Comparison of ENCODE assay signal across 8 cellular contexts in the genomic region with DNA sequence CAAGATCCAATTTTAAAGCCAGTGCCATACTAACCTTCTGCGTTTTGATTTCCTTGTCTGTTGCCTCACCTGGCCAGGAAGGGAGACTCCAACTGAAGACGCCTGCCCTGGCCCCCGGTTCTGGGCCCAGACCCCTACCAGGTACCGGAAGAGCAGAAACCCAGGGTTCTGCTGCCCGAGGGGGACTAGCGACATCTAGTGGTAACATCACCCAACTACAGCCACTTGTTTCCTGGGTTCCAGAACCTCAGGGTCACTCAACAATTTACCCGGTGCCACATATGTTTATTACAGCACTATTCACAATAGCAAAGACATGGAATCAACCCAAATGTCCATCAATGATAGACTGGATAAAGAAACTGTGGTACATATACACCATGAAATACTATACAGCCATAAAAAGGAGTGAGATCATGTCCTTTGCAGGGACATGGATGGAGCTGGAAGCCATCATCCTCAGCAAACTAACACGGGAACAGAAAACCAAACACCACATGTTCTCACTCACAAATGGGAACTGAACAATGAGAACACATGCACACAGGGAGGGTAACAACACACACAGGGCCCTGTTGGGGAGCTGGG.
A peak's percentile ranks its signal among the peaks of the same experiment; 100 is the strongest.
DNase-seq lines count a peak whose midpoint lies in the region; FAIRE-seq and TF ChIP-seq lines count a peak whose summit lies in the region.
"Not testable (repeated sequence)": the region's sequence is repeated elsewhere in the genome, so short reads cannot be mapped to it uniquely, and the experiment has no call there.

No MANE protein-coding gene starts in this region.

- TF ChIP-seq CTCF in OCI-LY1 (IDR thresholded peaks at IDR 0.05; ENCODE audit: low read length) (peak; percentile 79), H1 (IDR thresholded peaks at IDR 0.05; ENCODE audit: control extremely low read depth in 1 of 3, insufficient read depth in 1 of 3, low read depth in 1 of 3, low read length in 3 of 3) (peak; percentile 68 to 91 (median 77)), keratinocyte (optimal IDR thresholded peaks at IDR 0.05 in 1 of 3, IDR thresholded peaks at IDR 0.05 in 1 of 3, conservative IDR thresholded peaks at IDR 0.05 in 1 of 3; ENCODE audit: extremely low read depth in 1 of 3, insufficient read depth in 2 of 3, low read length in 3 of 3) (peak; percentile 64 to 80 (median 77)), retinal pigment epithelial cell (conservative IDR thresholded peaks at IDR 0.05; ENCODE audit: low read depth, low read length) (peak; percentile 37)

- not testable (repeated sequence) for H3K4me2 ChIP-seq in OCI-LY1 (ENCODE audit: low read length); H1 (ENCODE audit: insufficient read depth in 1 of 2, low read depth in 2 of 2, low read length in 2 of 2); keratinocyte (ENCODE audit: control insufficient read depth, extremely low read depth, insufficient read depth, low read depth, low read length)

- not testable (repeated sequence) for H3K27ac ChIP-seq in OCI-LY1 (ENCODE audit: low read depth, low read length, poor library complexity, severe bottlenecking); H1 (ENCODE audit: low read depth, low read length); keratinocyte (ENCODE audit: control insufficient read depth, insufficient read depth, low read length)

- not testable (repeated sequence) for H3K14ac ChIP-seq in H1 (ENCODE audit: insufficient read length)

- 37% methylated on average over 7 of the region's 8 CpGs; no CpG with 5 or more reads in 1 of the 2 experiments for WGBS in H1 (ENCODE audit: extremely low coverage in 1 of 2, insufficient coverage in 1 of 2, insufficient read length in 1 of 2, insufficient replicate concordance in 2 of 2, low coverage in 1 of 2, low lambda C conversion rate in 2 of 2, missing lambda C conversion rate in 1 of 2), 2 experiments

- not testable (repeated sequence) for H3K4me1 Mint-ChIP-seq in activated CD4-positive, alpha-beta memory T cell treated with anti-CD3 and anti-CD28 coated beads, Interleukin-2, amount 10 ng/mL, durations not matched to agents 7 days and 5 days

- TF ChIP-seq POLR2A in H1 (IDR thresholded peaks at IDR 0.05; ENCODE audit: control extremely low read depth in 1 of 2, low read depth in 2 of 2, low read length in 2 of 2) = not testable (repeated sequence)

- H3K27ac Mint-ChIP-seq in activated CD4-positive, alpha-beta memory T cell treated with anti-CD3 and anti-CD28 coated beads, Interleukin-2, amount 10 ng/mL, durations not matched to agents 7 days and 5 days = not testable (repeated sequence)

- not testable (repeated sequence) for H4K91ac ChIP-seq in H1 (replicated peaks; ENCODE audit: insufficient read length, low read length)

- not testable (repeated sequence) for H3K4me3 Mint-ChIP-seq in activated CD4-positive, alpha-beta memory T cell treated with anti-CD3 and anti-CD28 coated beads, Interleukin-2, amount 10 ng/mL, durations not matched to agents 7 days and 5 days

- H2AFZ ChIP-seq in OCI-LY1 (ENCODE audit: low read length); keratinocyte (ENCODE audit: control insufficient read depth, low read length): not testable (repeated sequence)
- peak overlapping the region; percentile 78; the same call in 1 of the 2 replicates for H2AFZ ChIP-seq in H1 (ENCODE audit: low read length)

- H3K27me3 Mint-ChIP-seq in activated CD4-positive, alpha-beta memory T cell treated with anti-CD3 and anti-CD28 coated beads, Interleukin-2, amount 10 ng/mL, durations not matched to agents 7 days and 5 days = not testable (repeated sequence)

- H3K23me2 ChIP-seq in H1 (ENCODE audit: low read depth, low read length) = not testable (repeated sequence)

- not testable (repeated sequence) for H3K9ac ChIP-seq in OCI-LY1 (ENCODE audit: low read length); H1 (replicated peaks in 1 of 4; ENCODE audit: extremely low read depth in 1 of 4, low read depth in 3 of 4, low read length in 3 of 4); keratinocyte (ENCODE audit: control insufficient read depth, extremely low read depth, insufficient read depth, low read length)

- H2BK5ac ChIP-seq in H1 (ENCODE audit: low read depth, low read length) = not testable (repeated sequence)

- H3K23ac ChIP-seq in H1 (ENCODE audit: insufficient read length) = not testable (repeated sequence)

- not testable (repeated sequence) for H2BK15ac ChIP-seq in H1 (ENCODE audit: low read length)

- not testable (repeated sequence) for H3K18ac ChIP-seq in H1 (ENCODE audit: extremely low read depth, low read length)

- TF ChIP-seq RAD21 in H1 (IDR thresholded peaks at IDR 0.05 in 1 of 2, conservative IDR thresholded peaks at IDR 0.05 in 1 of 2; ENCODE audit: low read depth in 2 of 2, low read length in 2 of 2) = peak; percentile 91 to 92

- not testable (repeated sequence) for H3K9me2 ChIP-seq in OCI-LY1 (ENCODE audit: low read depth, low read length)

- H3K56ac ChIP-seq in H1 (replicated peaks; ENCODE audit: insufficient read length, low read depth, low read length) = not testable (repeated sequence)

- H2BK120ac ChIP-seq in H1 (replicated peaks; ENCODE audit: low read depth, low read length) = not testable (repeated sequence)

- not testable (repeated sequence) for H3K36me3 ChIP-seq in OCI-LY1 (ENCODE audit: insufficient read depth, low read length); H1 (ENCODE audit: control insufficient read depth in 2 of 4, insufficient read depth in 4 of 4, low read length in 3 of 4); keratinocyte (ENCODE audit: control insufficient read depth in 2 of 2, extremely low read depth in 1 of 2, insufficient read depth in 2 of 2, low read length in 2 of 2)

- not testable (repeated sequence) for H3K4ac ChIP-seq in H1 (replicated peaks; ENCODE audit: insufficient read length, low read depth, low read length)

- not testable (repeated sequence) for H4K8ac ChIP-seq in H1 (ENCODE audit: extremely low read depth, insufficient read depth, low read length)

- H3K4me3 ChIP-seq in OCI-LY1 (ENCODE audit: low read depth, low read length, poor library complexity, severe bottlenecking); H1 (ENCODE audit: extremely low read depth in 1 of 4, insufficient read depth in 2 of 4, low read depth in 3 of 4, low read length in 4 of 4); keratinocyte (ENCODE audit: control insufficient read depth in 2 of 3, extremely low read depth in 1 of 3, insufficient read depth in 2 of 3, low read depth in 1 of 3, low read length in 3 of 3); retinal pigment epithelial cell (ENCODE audit: low read length): not testable (repeated sequence)

- not testable (repeated sequence) for H3K4me1 ChIP-seq in OCI-LY1 (ENCODE audit: insufficient read depth, low read length, severe bottlenecking); keratinocyte (ENCODE audit: control insufficient read depth, extremely low read depth, insufficient read depth, low read length)
- peaks cover 2 to 15% (median 11%) of the 10 kb centered on the region in 4 experiments; a peak in 5 of 7 replicates for H3K4me1 ChIP-seq in H1 (replicated peaks in 1 of 4; ENCODE audit: control insufficient read depth in 3 of 4, insufficient read depth in 4 of 4, low read length in 3 of 4)

- POLR2A ChIA-PET in activated CD4-positive, alpha-beta memory T cell treated with anti-CD3 and anti-CD28 coated beads, Interleukin-2, amount 10 ng/mL, durations not matched to agents 7 days and 5 days (lab: Charles Lee) = not testable (repeated sequence)
- POLR2A ChIA-PET in H1 (lab: Charles Lee; ENCODE audit: partially characterized antibody) = interaction anchor here (0.7 kb wide), 1 partner anchor 311 kb away, joined by 3 read pairs; no protein-coding TSS in a partner anchor

- not testable (repeated sequence) for H3K9me3 ChIP-seq in OCI-LY1 (ENCODE audit: low read length); H1 (ENCODE audit: insufficient read depth in 2 of 2, low read depth in 1 of 2, low read length in 1 of 2); keratinocyte (ENCODE audit: control insufficient read depth, low read depth, low read length)

- H3F3A ChIP-seq in OCI-LY1 (ENCODE audit: insufficient read depth, low read length) = not testable (repeated sequence)

- not testable (repeated sequence) for H3K36me3 Mint-ChIP-seq in activated CD4-positive, alpha-beta memory T cell treated with anti-CD3 and anti-CD28 coated beads, Interleukin-2, amount 10 ng/mL, durations not matched to agents 7 days and 5 days (ENCODE audit: low read depth)

- H3K79me2 ChIP-seq in OCI-LY1 (ENCODE audit: insufficient read depth, low read length); H1 (ENCODE audit: control insufficient read depth in 1 of 2, insufficient read depth in 2 of 2, low read length in 2 of 2); keratinocyte (ENCODE audit: control insufficient read depth, insufficient read depth, low read length): not testable (repeated sequence)

- dilution Hi-C loops in keratinocyte (cut with MboI; ENCODE audit: extremely low pct_ligation_motif_present, low sequenced_read_pairs) = not testable (repeated sequence)

- TF ChIP-seq EP300 in H1 (IDR thresholded peaks at IDR 0.05; ENCODE audit: borderline replicate concordance in 1 of 2, low read depth in 2 of 2, low read length in 2 of 2) = not testable (repeated sequence)

- H4K20me1 ChIP-seq in OCI-LY1 (ENCODE audit: insufficient read depth, low read length); H1 (replicated peaks in 1 of 2; ENCODE audit: control insufficient read depth in 1 of 2, insufficient read depth in 2 of 2, low read length in 2 of 2); keratinocyte (ENCODE audit: control insufficient read depth, extremely low read depth, insufficient read depth, low read length): not testable (repeated sequence)

- H4K5ac ChIP-seq in H1 (ENCODE audit: insufficient read length, low read depth, low read length) = not testable (repeated sequence)

- DNase-seq in ACHN (peak; percentile 11), GM03348 (ENCODE audit: low spot score) (peak; percentile 43), HT-29 (ENCODE audit: low spot score) (peak; percentile 52), H1 (ENCODE audit: low read depth in 1 of 2, low spot score in 2 of 2) (peak in 1 of 2 experiments; percentile 82)
- DNase-seq in activated CD4-positive, alpha-beta memory T cell treated with anti-CD3 and anti-CD28 coated beads, Interleukin-2, amount 10 ng/mL, durations not matched to agents 7 days and 5 days = peak; percentile 20
- not testable (repeated sequence) for DNase-seq in keratinocyte (ENCODE audit: low read depth, low spot score); retinal pigment epithelial cell (ENCODE audit: low read depth)

- peak; percentile 45 for FAIRE-seq in H1 (lab: Jason Lieb, UNC)
- not testable (repeated sequence) for FAIRE-seq in keratinocyte (lab: Jason Lieb, UNC)

- not testable (repeated sequence) for H2BK20ac ChIP-seq in H1 (ENCODE audit: low read length)

- not testable (repeated sequence) for H3K79me1 ChIP-seq in H1 (ENCODE audit: low read depth, low read length)

- H2BK12ac ChIP-seq in H1 (ENCODE audit: low read depth, low read length) = not testable (repeated sequence)

- in situ Hi-C loops in ACHN (cut with HindIII; ENCODE audit: low pct_ligation_motif_present, low pct_unique_long_range_greater_than_20kb, low sequenced_read_pairs) = not testable (repeated sequence)

- CTCF ChIA-PET in activated CD4-positive, alpha-beta memory T cell treated with anti-CD3 and anti-CD28 coated beads, Interleukin-2, amount 10 ng/mL, durations not matched to agents 7 days and 5 days (lab: Charles Lee) = interaction anchor here (0.8 kb wide), 1 partner anchor 8 kb away, joined by 3 read pairs; no protein-coding TSS in a partner anchor
- CTCF ChIA-PET in H1 (lab: Charles Lee; ENCODE audit: partially characterized antibody) = interaction anchor here (0.6 to 4.4 kb wide), 13 partner anchors 10 to 139 kb away, joined by 3 to 32 read pairs (median 5); no protein-coding TSS in a partner anchor

- not testable (repeated sequence) for H2AK5ac ChIP-seq in H1 (ENCODE audit: low read depth, low read length)

- H3K27me3 ChIP-seq in OCI-LY1 (ENCODE audit: insufficient read depth, low read length); H1 (replicated peaks in 1 of 4; ENCODE audit: control insufficient read depth in 3 of 4, extremely low read depth in 1 of 4, insufficient read depth in 3 of 4, low read length in 3 of 4); keratinocyte (ENCODE audit: control insufficient read depth, extremely low read depth, insufficient read depth, low read length): not testable (repeated sequence)

- not testable (repeated sequence) for H3K9me1 ChIP-seq in keratinocyte (ENCODE audit: control insufficient read depth, extremely low read depth, insufficient read depth, low read length)

- H3K9me3 Mint-ChIP-seq in activated CD4-positive, alpha-beta memory T cell treated with anti-CD3 and anti-CD28 coated beads, Interleukin-2, amount 10 ng/mL, durations not matched to agents 7 days and 5 days = not testable (repeated sequence)
